Comparison of ENCODE assay signal across 20 cellular contexts in genomic region chr19:5003781-5004180, GRCh38. TPM values are rescaled to one million over a fixed set of nuclear protein-coding genes. Genes with fewer than 3 reads are reported as not detected.
DNase-seq lines count a peak whose midpoint lies in the region; FAIRE-seq and TF ChIP-seq lines count a peak whose summit lies in the region.
"Had no signal": no experiment of that assay in that cellular context is flagged by ENCODE, and none has a peak within 500 bp of the region (broad histone marks: within the 10 kb centered on the region; RNA-seq: fewer than 3 reads in every experiment).

No MANE protein-coding gene starts in this region.

- H3F3A ChIP-seq in GM23248 (ENCODE audit: insufficient read depth) = peaks cover 29% of the 10 kb centered on the region

- H3K4me3 Mint-ChIP-seq in astrocyte (ENCODE audit: unreplicated experiment) = no peak overlapping the region
- H3K4me3 Mint-ChIP-seq in nephron progenitor cell = no peak overlapping the region
- H3K4me3 Mint-ChIP-seq: GM23338 had no signal

- H3K9me3 Mint-ChIP-seq in astrocyte (ENCODE audit: unreplicated experiment) (no peaks in the 10 kb centered on the region), nephron progenitor cell (peaks cover 27% of the 10 kb centered on the region)

- H3K9ac ChIP-seq in GM23248 = peak overlapping the region; percentile 37; the same call in 1 of the 2 replicates
- H3K9ac ChIP-seq in astrocyte (ENCODE audit: low read length) = no peak overlapping the region

- WGBS in GM23248 (ENCODE audit: low coverage in 1 of 2, low lambda C conversion rate in 2 of 2, missing lambda C conversion rate in 2 of 2), 2 experiments = 56 to 58% methylated on average over 18 of the region's 18 CpGs
- WGBS in prostate gland = 48% methylated on average over 18 of the region's 18 CpGs

- H3K79me2 ChIP-seq in GM23248 (ENCODE audit: insufficient read depth) (peaks cover 93% of the 10 kb centered on the region), astrocyte (ENCODE audit: insufficient read depth, low read length) (peaks cover 88% of the 10 kb centered on the region)

- FAIRE-seq in astrocyte (lab: Jason Lieb, UNC) = no peak
- FAIRE-seq: A204.1 had no signal

- intact Hi-C loops in prostate gland (cut with DNase I) = no loop called here

- H3K4me1 ChIP-seq in GM23248 (ENCODE audit: insufficient read depth) = peaks cover 24% of the 10 kb centered on the region
- peaks cover 11% of the 10 kb centered on the region for H3K4me1 ChIP-seq in astrocyte (ENCODE audit: insufficient read depth, low read length)
- H3K4me1 ChIP-seq in prostate gland (replicated peaks) = peaks cover 24% of the 10 kb centered on the region
- H3K4me1 ChIP-seq: BE2C had no signal

- peak overlapping the region; percentile 66 for H3K27ac Mint-ChIP-seq in astrocyte (ENCODE audit: unreplicated experiment)
- H3K27ac Mint-ChIP-seq in nephron progenitor cell = peak overlapping the region; percentile 2

- H3K27ac ChIP-seq in GM23248 (peak overlapping the region; percentile 94), astrocyte (ENCODE audit: low read depth, low read length) (no peak overlapping the region), prostate gland (peak overlapping the region; percentile 82 to 88)
- H3K27ac ChIP-seq: SJCRH30 had no signal

- H3K27me3 ChIP-seq in GM23248 (replicated peaks; ENCODE audit: insufficient read depth) (no peaks in the 10 kb centered on the region), astrocyte (ENCODE audit: insufficient read depth, low read length) (no peaks in the 10 kb centered on the region), prostate gland (replicated peaks; ENCODE audit: insufficient read depth) (no peaks in the 10 kb centered on the region)
- H3K27me3 ChIP-seq: BE2C, SJCRH30 had no signal

- DNase-seq in GM23248 = peak; percentile 28
- no peak for DNase-seq in astrocyte (ENCODE audit: low read depth)
- DNase-seq in nephron progenitor cell = no peak
- DNase-seq in prostate gland (ENCODE audit: low spot score) = peak; percentile 49
- DNase-seq in amygdala (lab: John Stamatoyannopoulos, UW) = no peak
- no peak for DNase-seq in hippocampal formation (lab: John Stamatoyannopoulos, UW)
- DNase-seq in SIG-M5 treated with dmso at 0.1 percent for 504 hours (lab: John Stamatoyannopoulos, UW; ENCODE audit: unreplicated experiment) = no peak
- DNase-seq in activated gamma-delta T cell (lab: John Stamatoyannopoulos, UW) = no peak
- DNase-seq: BE2C, DMS79 treated with DMSO at 0.1 percent for 48 hours, HCEC 1CT, Karpas-422, NCI-H1694, NCI-H2081 treated with DMSO at 0.1 percent for 48 hours, NCI-H2171 treated with DMSO at 0.1 percent for 48 hours, NCI-H524 treated with DMSO at 0.1 percent for 48 hours, NCI-H82, SJCRH30 had no signal

- H3K9me3 ChIP-seq in GM23248 (ENCODE audit: low read depth) (no peaks in the 10 kb centered on the region), astrocyte (ENCODE audit: insufficient read depth, low read depth, low read length) (no peaks in the 10 kb centered on the region), prostate gland (no peaks in the 10 kb centered on the region)
- H3K9me3 ChIP-seq: BE2C had no signal

- TF ChIP-seq POLR2A in prostate gland (IDR thresholded peaks at IDR 0.05) = no peak

- H4K20me1 ChIP-seq in GM23248 (ENCODE audit: insufficient read depth) (peaks cover 18% of the 10 kb centered on the region), astrocyte (ENCODE audit: insufficient read depth, low read length) (peaks cover 95% of the 10 kb centered on the region)

- H3K27me3 Mint-ChIP-seq in astrocyte (ENCODE audit: low read depth, unreplicated experiment) = no peaks in the 10 kb centered on the region
- H3K27me3 Mint-ChIP-seq in nephron progenitor cell (ENCODE audit: low read depth, poor library complexity) = no peaks in the 10 kb centered on the region

- in situ Hi-C loops in GM23248 (cut with MboI) = no loop called here

- H3K4me3 ChIP-seq in GM23248 (no peak overlapping the region), astrocyte (ENCODE audit: insufficient read depth, low read depth, low read length) (no peak overlapping the region), prostate gland (no peak overlapping the region)
- H3K4me3 ChIP-seq: GM23338, SJCRH30 had no signal

- no peaks in the 10 kb centered on the region for H3K9me2 ChIP-seq in GM23248 (ENCODE audit: insufficient read depth)

- TF ChIP-seq CTCF in astrocyte (IDR thresholded peaks at IDR 0.05; ENCODE audit: insufficient read depth, low read depth, low read length) (no peak), nephron progenitor cell (IDR thresholded peaks at IDR 0.05) (no peak), prostate gland (IDR thresholded peaks at IDR 0.05) (no peak)

- no peak overlapping the region for H2AFZ ChIP-seq in GM23248
- H2AFZ ChIP-seq in astrocyte (ENCODE audit: low read depth, low read length) = no peak overlapping the region
- H2AFZ ChIP-seq: GM23338 had no signal

- H3K4me1 Mint-ChIP-seq in astrocyte (ENCODE audit: low read depth, unreplicated experiment) (peaks cover 21% of the 10 kb centered on the region), nephron progenitor cell (peaks cover 13% of the 10 kb centered on the region)
- H3K4me1 Mint-ChIP-seq: GM23338 had no signal

- H3K36me3 Mint-ChIP-seq in astrocyte (ENCODE audit: low read depth, unreplicated experiment) (peaks cover 20% of the 10 kb centered on the region), nephron progenitor cell (ENCODE audit: low read depth) (peaks cover 68% of the 10 kb centered on the region)

- H3K36me3 ChIP-seq in GM23248 (ENCODE audit: low read depth) = no peaks in the 10 kb centered on the region
- no peaks in the 10 kb centered on the region for H3K36me3 ChIP-seq in astrocyte (ENCODE audit: insufficient read depth, low read length)
- H3K36me3 ChIP-seq in prostate gland = no peaks in the 10 kb centered on the region
- H3K36me3 ChIP-seq: BE2C, SJCRH30 had no signal

- H3K4me2 ChIP-seq in GM23248 (ENCODE audit: unreplicated experiment) (no peak overlapping the region), astrocyte (ENCODE audit: low read length) (no peak overlapping the region)
- H3K4me2 ChIP-seq: GM23338 had no signal

RNA-seq across cellular contexts. Expression of gene KDM4B, which starts 34.9 kb away (rescaled TPM):
- 20.5 and 28.7 TPM in 2 replicates for total RNA-seq in GM23248 (2014; rRNA removed; shearing (Covaris generic))
- polyA plus RNA-seq in GM23248 (2016; fragmentation: Nextera tagmentation; extraction: Ambion mirVana) = 13.3 and 14.8 TPM in 2 replicates
- 55.2 and 61.4 TPM in 2 replicates for total RNA-seq in astrocyte
- 100 to 1,000 TPM in 1 of 2 donors, 10 to 100 TPM in 1; 74.6 to 136 TPM for total RNA-seq in prostate gland

Comparison
In these comparisons a context has a peak if more than half of its experiments do, and no peak if none do; other contexts are left out.
1. DNase-seq: peak in GM23248 (single experiment) and prostate gland (single experiment); none in astrocyte (single experiment), nephron progenitor cell (single experiment), amygdala (0 of 56), hippocampal formation (0 of 2), SIG-M5 treated with dmso at 0.1 percent for 504 hours (single experiment) and activated gamma-delta T cell (single experiment).